Comparison of ENCODE assay signal across 11 cellular contexts in genomic region chr2:113175101-113175628, GRCh38. TPM values are rescaled to one million over a fixed set of nuclear protein-coding genes. Genes with fewer than 3 reads are reported as not detected.
DNase-seq lines count a peak whose midpoint lies in the region; ATAC-seq and TF ChIP-seq lines count a peak whose summit lies in the region.
"Had no signal": no experiment of that assay in that cellular context is flagged by ENCODE, and none has a peak within 500 bp of the region (broad histone marks: within the 10 kb centered on the region; RNA-seq: fewer than 3 reads in every experiment).

No MANE protein-coding gene starts in this region.

- H3K4me3 ChIP-seq in right lobe of liver (peak overlapping the region in 1 of 3 donors; percentile 24), brain microvascular endothelial cell (ENCODE audit: low read depth, low read length) (no peak overlapping the region), GM23248 (no peak overlapping the region)

- TF ChIP-seq CTCF in right lobe of liver (IDR thresholded peaks at IDR 0.05) (no peak), Calu3 (IDR thresholded peaks at IDR 0.05; ENCODE audit: unreplicated experiment) (no peak), brain microvascular endothelial cell (IDR thresholded peaks at IDR 0.05; ENCODE audit: low read depth, low read length, missing control alignments) (no peak)

- H3K4me1 Mint-ChIP-seq in activated CD4-positive, alpha-beta memory T cell treated with anti-CD3 and anti-CD28 coated beads, Interleukin-2, amount 10 ng/mL, durations not matched to agents 7 days and 5 days = peaks cover 75% of the 10 kb centered on the region
- H3K4me1 Mint-ChIP-seq in Calu3 (ENCODE audit: low read depth, unreplicated experiment) = no peaks in the 10 kb centered on the region

- BruUV-seq in Calu3 (replicated peaks; lab: Mats Ljungman, UMichigan) = no TSS peak

- no peaks in the 10 kb centered on the region for H3F3A ChIP-seq in GM23248 (ENCODE audit: insufficient read depth)

- no peaks in the 10 kb centered on the region for H3K36me3 ChIP-seq in right lobe of liver
- H3K36me3 ChIP-seq in brain microvascular endothelial cell (replicated peaks) = no peaks in the 10 kb centered on the region
- H3K36me3 ChIP-seq in GM23248 (ENCODE audit: low read depth) = no peaks in the 10 kb centered on the region
- H3K36me3 ChIP-seq: adrenal gland had no signal

- H3K27ac ChIP-seq in right lobe of liver = peak overlapping the region in 1 of 3 donors; percentile 54
- H3K27ac ChIP-seq in brain microvascular endothelial cell = no peak overlapping the region
- H3K27ac ChIP-seq in GM23248 = no peak overlapping the region

- H3K9me3 Mint-ChIP-seq in activated CD4-positive, alpha-beta memory T cell treated with anti-CD3 and anti-CD28 coated beads, Interleukin-2, amount 10 ng/mL, durations not matched to agents 7 days and 5 days = peaks cover 5% of the 10 kb centered on the region
- no peaks in the 10 kb centered on the region for H3K9me3 Mint-ChIP-seq in Calu3 (ENCODE audit: low read depth, unreplicated experiment)

- H3K27ac Mint-ChIP-seq in activated CD4-positive, alpha-beta memory T cell treated with anti-CD3 and anti-CD28 coated beads, Interleukin-2, amount 10 ng/mL, durations not matched to agents 7 days and 5 days = peak overlapping the region; percentile 85
- no peak overlapping the region for H3K27ac Mint-ChIP-seq in Calu3 (ENCODE audit: unreplicated experiment)

- no peaks in the 10 kb centered on the region for H4K20me1 ChIP-seq in GM23248 (ENCODE audit: insufficient read depth)

- intact Hi-C loops in right lobe of liver (cut with DNase I) = no loop called here
- intact Hi-C loops in Calu3 (cut with micrococcal nuclease; ENCODE audit: unreplicated experiment) = no loop called here

- in situ Hi-C loops in brain microvascular endothelial cell (cut with HindIII; ENCODE audit: low pct_ligation_motif_present, low sequenced_read_pairs) (no loop called here), GM23248 (cut with MboI) (no loop called here)

- H3K4me3 Mint-ChIP-seq in activated CD4-positive, alpha-beta memory T cell treated with anti-CD3 and anti-CD28 coated beads, Interleukin-2, amount 10 ng/mL, durations not matched to agents 7 days and 5 days = peak overlapping the region; percentile 80
- H3K4me3 Mint-ChIP-seq in Calu3 (ENCODE audit: low read depth, unreplicated experiment) = no peak overlapping the region

- H3K79me2 ChIP-seq in GM23248 (ENCODE audit: insufficient read depth) = no peaks in the 10 kb centered on the region

- H3K9ac ChIP-seq in GM23248 = no peak overlapping the region

- WGBS in right lobe of liver (ENCODE audit: insufficient coverage, low coverage, low lambda C conversion rate, missing lambda C conversion rate) = 45% methylated on average over 7 of the region's 8 CpGs
- 75 to 79% methylated on average over 8 of the region's 8 CpGs for WGBS in GM23248 (ENCODE audit: low coverage in 1 of 2, low lambda C conversion rate in 2 of 2, missing lambda C conversion rate in 2 of 2), 2 experiments

- no peak overlapping the region for H2AFZ ChIP-seq in GM23248

- ATAC-seq in HG03378 (IDR thresholded peaks at IDR 0.05; ENCODE audit: unreplicated experiment) (peak; percentile 69), right lobe of liver (peak; percentile 13 to 42 (median 22))

- POLR2A ChIA-PET in activated CD4-positive, alpha-beta memory T cell treated with anti-CD3 and anti-CD28 coated beads, Interleukin-2, amount 10 ng/mL, durations not matched to agents 7 days and 5 days (lab: Charles Lee) = interaction anchor here (0.6 to 5.5 kb wide), 27 partner anchors 8 to 485 kb away, joined by 3 to 108 read pairs (median 6); no protein-coding TSS in a partner anchor

- H3K27me3 ChIP-seq in right lobe of liver = no peaks in the 10 kb centered on the region
- no peaks in the 10 kb centered on the region for H3K27me3 ChIP-seq in brain microvascular endothelial cell (replicated peaks)
- no peaks in the 10 kb centered on the region for H3K27me3 ChIP-seq in GM23248 (replicated peaks; ENCODE audit: insufficient read depth)
- H3K27me3 ChIP-seq: adrenal gland had no signal

- no peaks in the 10 kb centered on the region for H3K9me3 ChIP-seq in right lobe of liver
- no peaks in the 10 kb centered on the region for H3K9me3 ChIP-seq in GM23248 (ENCODE audit: low read depth)
- H3K9me3 ChIP-seq: adrenal gland had no signal

- peaks cover 0 to 3% (median 0%) of the 10 kb centered on the region in 4 donors for H3K4me1 ChIP-seq in right lobe of liver
- H3K4me1 ChIP-seq in GM23248 (ENCODE audit: insufficient read depth) = no peaks in the 10 kb centered on the region

- CTCF ChIA-PET in activated CD4-positive, alpha-beta memory T cell treated with anti-CD3 and anti-CD28 coated beads, Interleukin-2, amount 10 ng/mL, durations not matched to agents 7 days and 5 days (lab: Charles Lee) = interaction anchor here (0.6 to 7.9 kb wide), 12 partner anchors 8 to 719 kb away, joined by 3 to 136 read pairs (median 8); no protein-coding TSS in a partner anchor
- CTCF ChIA-PET in Calu3 (lab: Charles Lee) = interaction anchor here (1.0 to 1.2 kb wide), 2 partner anchors 11 to 23 kb away, joined by 3 read pairs; no protein-coding TSS in a partner anchor

- H3K27me3 Mint-ChIP-seq in activated CD4-positive, alpha-beta memory T cell treated with anti-CD3 and anti-CD28 coated beads, Interleukin-2, amount 10 ng/mL, durations not matched to agents 7 days and 5 days = no peaks in the 10 kb centered on the region
- H3K27me3 Mint-ChIP-seq in Calu3 (ENCODE audit: unreplicated experiment) = no peaks in the 10 kb centered on the region

- DNase-seq in activated T-cell treated with anti-CD3 and anti-CD28 coated beads for 1 hour (ENCODE audit: low read depth) (peak; percentile 37), activated T-cell treated with anti-CD3 and anti-CD28 coated beads for 4 hours (no peak), right lobe of liver (no peak), Calu3 (no peak), brain microvascular endothelial cell (no peak), GM23248 (no peak)
- DNase-seq in activated CD4-positive, alpha-beta memory T cell treated with anti-CD3 and anti-CD28 coated beads, Interleukin-2, amount 10 ng/mL, durations not matched to agents 7 days and 5 days = peak; percentile 91

- H3K4me2 ChIP-seq in GM23248 (ENCODE audit: unreplicated experiment) = no peak overlapping the region

- no peaks in the 10 kb centered on the region for H3K9me2 ChIP-seq in GM23248 (ENCODE audit: insufficient read depth)

- peaks cover 77% of the 10 kb centered on the region for H3K36me3 Mint-ChIP-seq in activated CD4-positive, alpha-beta memory T cell treated with anti-CD3 and anti-CD28 coated beads, Interleukin-2, amount 10 ng/mL, durations not matched to agents 7 days and 5 days (ENCODE audit: low read depth)
- peaks cover 4% of the 10 kb centered on the region for H3K36me3 Mint-ChIP-seq in Calu3 (ENCODE audit: insufficient read depth, unreplicated experiment)

- no peak for TF ChIP-seq POLR2A in right lobe of liver (IDR thresholded peaks at IDR 0.05)

RNA-seq across cellular contexts. Expression of gene PSD4, which starts 1.4 kb away (rescaled TPM):
- 100 to 1,000 TPM; 261 to 272 TPM for total RNA-seq in activated CD4-positive, alpha-beta memory T cell treated with anti-CD3 and anti-CD28 coated beads, Interleukin-2, amount 10 ng/mL, durations not matched to agents 7 days and 5 days
- total RNA-seq in right lobe of liver (10 to 100 TPM; 38.0 to 77.8 (median 58.7) TPM), Calu3 (2022) (58.7 and 64.5 TPM in 2 replicates)
- 2.8 and 6.1 TPM in 2 replicates for total RNA-seq in GM23248 (2014; rRNA removed; shearing (Covaris generic))
- polyA plus RNA-seq in GM23248 (2016; fragmentation: Nextera tagmentation; extraction: Ambion mirVana) = 0.63 and 1.1 TPM in 2 replicates

RNA-seq across cellular contexts. Expression of gene IL1RN, which starts 47.8 kb away (rescaled TPM):
- total RNA-seq in activated CD4-positive, alpha-beta memory T cell treated with anti-CD3 and anti-CD28 coated beads, Interleukin-2, amount 10 ng/mL, durations not matched to agents 7 days and 5 days = 1 to 10 TPM; 2.6 to 3.3 TPM
- 10 to 100 TPM; 14.5 to 98.1 (median 43.9) TPM for total RNA-seq in right lobe of liver
- 19.4 and 55.8 TPM in 2 replicates for total RNA-seq in Calu3 (2022)
- total RNA-seq in GM23248 (2014; rRNA removed; shearing (Covaris generic)) = 2.4 TPM in 1 of 2 replicates, not detected in the other
- 0.14 TPM in 1 of 2 replicates, not detected in the other for polyA plus RNA-seq in GM23248 (2016; fragmentation: Nextera tagmentation; extraction: Ambion mirVana)
- total RNA-seq: pulmonary artery endothelial cell had no signal
- polyA plus RNA-seq: AG04450 had no signal

Comparison
In these comparisons a context has a peak if more than half of its experiments do, and no peak if none do; other contexts are left out.
1. DNase-seq: peak in activated T-cell treated with anti-CD3 and anti-CD28 coated beads for 1 hour (single experiment) and activated CD4-positive, alpha-beta memory T cell treated with anti-CD3 and anti-CD28 coated beads, Interleukin-2, amount 10 ng/mL, durations not matched to agents 7 days and 5 days (single experiment); none in activated T-cell treated with anti-CD3 and anti-CD28 coated beads for 4 hours (single experiment), right lobe of liver (0 of 3), Calu3 (single experiment), brain microvascular endothelial cell (single experiment) and GM23248 (single experiment).